In genomic region chr6:35469711-35470662, GRCh38 we compare ENCODE assay signal across 8 cellular contexts. TPM values are rescaled to one million over a fixed set of nuclear protein-coding genes. Genes with fewer than 3 reads are reported as not detected.
DNase-seq lines count a peak whose midpoint lies in the region; ATAC-seq and TF ChIP-seq lines count a peak whose summit lies in the region.

No MANE protein-coding gene starts in this region.

- H3K27ac Mint-ChIP-seq in Calu3 (ENCODE audit: unreplicated experiment), result peak overlapping the region; percentile 100
- peak overlapping the region; percentile 84 to 97 (median 94) for H3K27ac Mint-ChIP-seq in brain

- TF ChIP-seq CTCF in Calu3 (IDR thresholded peaks at IDR 0.05; ENCODE audit: unreplicated experiment), result no peak
- no peak for TF ChIP-seq CTCF in brain (conservative IDR thresholded peaks at IDR 0.05)

- no peak overlapping the region for H3K4ac ChIP-seq in mesendoderm (ENCODE audit: low read depth, low read length)

- H3K4me3 ChIP-seq in mesendoderm (ENCODE audit: low read length), result peak overlapping the region; percentile 50

- H4K8ac ChIP-seq in mesendoderm (ENCODE audit: low read depth, low read length), result no peak overlapping the region

- H3K4me1 Mint-ChIP-seq in Calu3 (ENCODE audit: low read depth, unreplicated experiment) (peaks cover 33% of the 10 kb centered on the region), brain (peaks cover 43% of the 10 kb centered on the region)

- H3K27me3 Mint-ChIP-seq in Calu3 (ENCODE audit: unreplicated experiment), result no peaks in the 10 kb centered on the region
- H3K27me3 Mint-ChIP-seq in brain, result peaks cover 5% of the 10 kb centered on the region

- peaks cover 5% of the 10 kb centered on the region for H3K79me1 ChIP-seq in mesendoderm (ENCODE audit: low read length)

- H3K27ac ChIP-seq in mesendoderm (ENCODE audit: low read depth, low read length), result peak overlapping the region; percentile 89

- H2BK120ac ChIP-seq in mesendoderm (ENCODE audit: low read depth, low read length), result no peak overlapping the region

- H3K4me1 ChIP-seq in mesendoderm (ENCODE audit: control insufficient read depth, low read depth, low read length), result peaks cover 3% of the 10 kb centered on the region

- H3K36me3 Mint-ChIP-seq in Calu3 (ENCODE audit: insufficient read depth, unreplicated experiment) (peaks cover 84% of the 10 kb centered on the region), brain (peaks cover 54% of the 10 kb centered on the region)

- H3K36me3 ChIP-seq in mesendoderm (ENCODE audit: control insufficient read depth, insufficient read depth, low read length), result peaks cover 22% of the 10 kb centered on the region

- no peak overlapping the region for H3K18ac ChIP-seq in mesendoderm (ENCODE audit: low read length)

- H3K9ac ChIP-seq in mesendoderm (ENCODE audit: low read length), result peak overlapping the region; percentile 92

- H3K27me3 ChIP-seq in mesendoderm (ENCODE audit: insufficient read depth, low read length, poor library complexity), result no peaks in the 10 kb centered on the region

- no peak overlapping the region for H2BK5ac ChIP-seq in mesendoderm (ENCODE audit: low read length)

- DNase-seq in Calu3 (peak; percentile 50), M059J (ENCODE audit: low read depth) (peak; percentile 36), mesendoderm (peak; percentile 45), ureter (ENCODE audit: low spot score) (no peak), D341Med (ENCODE audit: low spot score) (no peak)

- peak overlapping the region; percentile 98 for H3K4me3 Mint-ChIP-seq in Calu3 (ENCODE audit: low read depth, unreplicated experiment)
- H3K4me3 Mint-ChIP-seq in brain, result peak overlapping the region; percentile 89 to 98 (median 94)

- no peak overlapping the region for H3K23ac ChIP-seq in mesendoderm (ENCODE audit: low read length)

- H3K79me2 ChIP-seq in mesendoderm (ENCODE audit: control insufficient read depth, insufficient read depth, low read length), result peaks cover 29% of the 10 kb centered on the region

- peak overlapping the region; percentile 62 for H3K4me2 ChIP-seq in mesendoderm (ENCODE audit: low read length)

- WGBS in mesendoderm (ENCODE audit: extremely low coverage, insufficient coverage, low lambda C conversion rate), result no CpG with 5 or more reads among the region's 18 CpGs

- intact Hi-C loops in Calu3 (cut with micrococcal nuclease; ENCODE audit: unreplicated experiment), result loop anchor here (5.0 kb wide), 1 partner anchor 128 kb away; the partner anchor contains the start of gene PPARD

- no peak overlapping the region for H2BK15ac ChIP-seq in mesendoderm (replicated peaks; ENCODE audit: low read depth)

- H3K56ac ChIP-seq in mesendoderm (ENCODE audit: low read length), result peak overlapping the region; percentile 95

- H2AK5ac ChIP-seq in mesendoderm (ENCODE audit: low read length), result no peak overlapping the region

- no peak overlapping the region for H4K5ac ChIP-seq in mesendoderm (ENCODE audit: low read length)

- CTCF ChIA-PET in Calu3 (lab: Charles Lee), result interaction anchor here (1.7 kb wide), 1 partner anchor 21 kb away, joined by 4 read pairs; no protein-coding TSS in a partner anchor

- ATAC-seq in HG02852 (IDR thresholded peaks at IDR 0.05; ENCODE audit: unreplicated experiment), result no peak
- no peak for ATAC-seq in HG02678 (IDR thresholded peaks at IDR 0.05; ENCODE audit: unreplicated experiment)

- BruUV-seq in Calu3 (replicated peaks; lab: Mats Ljungman, UMichigan), result no TSS peak

- H3K9me3 Mint-ChIP-seq in Calu3 (ENCODE audit: low read depth, unreplicated experiment) (no peaks in the 10 kb centered on the region), brain (no peaks in the 10 kb centered on the region)

RNA-seq across cellular contexts. Expression of gene RPL10A, which starts 1.8 kb away (rescaled TPM):
- total RNA-seq in Calu3 (2022), result 789 and 828 TPM in 2 replicates
- 778 and 785 TPM in 2 replicates for total RNA-seq in M059J (2014; rRNA removed; shearing (Covaris generic))
- polyA plus RNA-seq in brain (ENCODE audit: insufficient read depth, low read depth, low replicate concordance), result 1,660 TPM
- polyA plus RNA-seq in mesendoderm (2013, experiment 1 of 2), result 2,328 TPM
- 2,329 TPM for polyA plus RNA-seq in mesendoderm (2013, experiment 2 of 2)
- 2,073 TPM for total RNA-seq in ureter

RNA-seq across cellular contexts. Expression of gene FANCE, which starts 17.8 kb away (rescaled TPM):
- total RNA-seq in Calu3 (2022), result 10.4 and 10.9 TPM in 2 replicates
- 9.2 and 12.9 TPM in 2 replicates for total RNA-seq in M059J (2014; rRNA removed; shearing (Covaris generic))
- polyA plus RNA-seq in brain (ENCODE audit: insufficient read depth, low read depth, low replicate concordance), result 20.9 TPM
- polyA plus RNA-seq in mesendoderm (2013, experiment 1 of 2), result 6.7 TPM
- 6.7 TPM for polyA plus RNA-seq in mesendoderm (2013, experiment 2 of 2)
- total RNA-seq in ureter, result 5.5 TPM

RNA-seq across cellular contexts. Expression of gene TEAD3, which starts 26.9 kb away (rescaled TPM):
- 27.3 and 28.3 TPM in 2 replicates for total RNA-seq in Calu3 (2022)
- 14.9 and 19.1 TPM in 2 replicates for total RNA-seq in M059J (2014; rRNA removed; shearing (Covaris generic))
- 8.9 TPM for polyA plus RNA-seq in brain (ENCODE audit: insufficient read depth, low read depth, low replicate concordance)
- polyA plus RNA-seq in mesendoderm (2013, experiment 1 of 2), result 37.1 TPM
- polyA plus RNA-seq in mesendoderm (2013, experiment 2 of 2), result 36.3 TPM
- 60.3 TPM for total RNA-seq in ureter

RNA-seq across cellular contexts. Expression of gene TULP1, which starts 42.7 kb away (rescaled TPM):
- total RNA-seq in Calu3 (2022) (not detected in 2 replicates), ureter (0.83 TPM)
- total RNA-seq in M059J (2014; rRNA removed; shearing (Covaris generic)), result not detected in 2 replicates
- polyA plus RNA-seq in brain (ENCODE audit: insufficient read depth, low read depth, low replicate concordance), result not detected
- polyA plus RNA-seq in mesendoderm (2013, experiment 1 of 2), result 2.2 TPM
- polyA plus RNA-seq in mesendoderm (2013, experiment 2 of 2), result 2.8 TPM

Comparison
In these comparisons a context has a peak if more than half of its experiments do, and no peak if none do; other contexts are left out.
1. DNase-seq: peak in Calu3 (single experiment), M059J (single experiment) and mesendoderm (single experiment); none in ureter (single experiment) and D341Med (single experiment).